Comparison of ENCODE assay signal across 1 cellular context in the genomic region with DNA sequence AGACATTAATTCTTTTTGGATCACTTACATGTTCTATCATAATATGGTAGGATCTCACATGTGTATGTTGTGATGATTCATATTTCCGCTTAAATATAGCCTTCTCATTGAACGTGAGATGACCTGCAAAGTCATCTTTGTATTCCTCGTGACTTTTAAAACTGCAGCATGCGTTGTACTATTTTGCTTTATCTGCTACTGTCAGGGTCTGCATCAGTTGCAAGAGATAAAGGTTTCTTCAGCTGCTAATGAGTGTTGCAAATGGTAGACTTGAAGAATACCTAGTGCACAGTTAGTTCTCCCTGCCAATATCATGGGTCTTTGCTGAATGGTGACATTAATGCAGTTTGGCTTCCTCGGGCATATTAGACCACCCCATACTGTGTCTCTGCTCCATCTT.
TF ChIP-seq lines count a peak whose summit lies in the region.

No MANE protein-coding gene starts in this region.

TF ChIP-seq in K562, 482 proteins besides CTCF, POLR2A, EP300 and RAD21 (continued from another document and continues in another):
- TF ChIP-seq SMARCA4 (IDR thresholded peaks at IDR 0.05), result peak; percentile 90
- no peak for TF ChIP-seq TCF7L2 (IDR thresholded peaks at IDR 0.05; ENCODE audit: low read depth, low read length)
- TF ChIP-seq ZNF165 (CRISPR knock-in tag; IDR thresholded peaks at IDR 0.05; ENCODE audit: borderline replicate concordance), result no peak
- TF ChIP-seq, protein P1, sequence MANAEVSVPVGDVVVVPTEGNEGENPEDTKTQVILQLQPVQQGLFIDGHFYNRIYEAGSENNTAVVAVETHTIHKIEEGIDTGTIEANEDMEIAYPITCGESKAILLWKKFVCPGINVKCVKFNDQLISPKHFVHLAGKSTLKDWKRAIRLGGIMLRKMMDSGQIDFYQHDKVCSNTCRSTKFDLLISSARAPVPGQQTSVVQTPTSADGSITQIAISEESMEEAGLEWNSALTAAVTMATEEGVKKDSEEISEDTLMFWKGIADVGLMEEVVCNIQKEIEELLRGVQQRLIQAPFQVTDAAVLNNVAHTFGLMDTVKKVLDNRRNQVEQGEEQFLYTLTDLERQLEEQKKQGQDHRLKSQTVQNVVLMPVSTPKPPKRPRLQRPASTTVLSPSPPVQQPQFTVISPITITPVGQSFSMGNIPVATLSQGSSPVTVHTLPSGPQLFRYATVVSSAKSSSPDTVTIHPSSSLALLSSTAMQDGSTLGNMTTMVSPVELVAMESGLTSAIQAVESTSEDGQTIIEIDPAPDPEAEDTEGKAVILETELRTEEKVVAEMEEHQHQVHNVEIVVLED (CRISPR knock-in tag; IDR thresholded peaks at IDR 0.05), result 0 out of 2 replicates have a peak, but pooled peaks have one; percentile 27
- TF ChIP-seq MTA1 (IDR thresholded peaks at IDR 0.05; ENCODE audit: borderline replicate concordance), result peak; percentile 56; the same call in 1 of the 2 replicates
- TF ChIP-seq, protein P2, sequence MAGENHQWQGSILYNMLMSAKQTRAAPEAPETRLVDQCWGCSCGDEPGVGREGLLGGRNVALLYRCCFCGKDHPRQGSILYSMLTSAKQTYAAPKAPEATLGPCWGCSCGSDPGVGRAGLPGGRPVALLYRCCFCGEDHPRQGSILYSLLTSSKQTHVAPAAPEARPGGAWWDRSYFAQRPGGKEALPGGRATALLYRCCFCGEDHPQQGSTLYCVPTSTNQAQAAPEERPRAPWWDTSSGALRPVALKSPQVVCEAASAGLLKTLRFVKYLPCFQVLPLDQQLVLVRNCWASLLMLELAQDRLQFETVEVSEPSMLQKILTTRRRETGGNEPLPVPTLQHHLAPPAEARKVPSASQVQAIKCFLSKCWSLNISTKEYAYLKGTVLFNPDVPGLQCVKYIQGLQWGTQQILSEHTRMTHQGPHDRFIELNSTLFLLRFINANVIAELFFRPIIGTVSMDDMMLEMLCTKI (IDR thresholded peaks at IDR 0.05; ENCODE audit: partially characterized antibody), result no peak
- TF ChIP-seq FOXM1 (IDR thresholded peaks at IDR 0.05; ENCODE audit: low read depth), result peak; percentile 93
- no peak for TF ChIP-seq FOXM1 (CRISPR knock-in tag; IDR thresholded peaks at IDR 0.05; ENCODE audit: low read depth)
- no peak for TF ChIP-seq PRPF4 (IDR thresholded peaks at IDR 0.05; ENCODE audit: insufficient read depth, low read depth, low read length, poor library complexity, severe bottlenecking)
- peak; percentile 91 for TF ChIP-seq TAL1 (IDR thresholded peaks at IDR 0.05)
- TF ChIP-seq, protein P3, sequence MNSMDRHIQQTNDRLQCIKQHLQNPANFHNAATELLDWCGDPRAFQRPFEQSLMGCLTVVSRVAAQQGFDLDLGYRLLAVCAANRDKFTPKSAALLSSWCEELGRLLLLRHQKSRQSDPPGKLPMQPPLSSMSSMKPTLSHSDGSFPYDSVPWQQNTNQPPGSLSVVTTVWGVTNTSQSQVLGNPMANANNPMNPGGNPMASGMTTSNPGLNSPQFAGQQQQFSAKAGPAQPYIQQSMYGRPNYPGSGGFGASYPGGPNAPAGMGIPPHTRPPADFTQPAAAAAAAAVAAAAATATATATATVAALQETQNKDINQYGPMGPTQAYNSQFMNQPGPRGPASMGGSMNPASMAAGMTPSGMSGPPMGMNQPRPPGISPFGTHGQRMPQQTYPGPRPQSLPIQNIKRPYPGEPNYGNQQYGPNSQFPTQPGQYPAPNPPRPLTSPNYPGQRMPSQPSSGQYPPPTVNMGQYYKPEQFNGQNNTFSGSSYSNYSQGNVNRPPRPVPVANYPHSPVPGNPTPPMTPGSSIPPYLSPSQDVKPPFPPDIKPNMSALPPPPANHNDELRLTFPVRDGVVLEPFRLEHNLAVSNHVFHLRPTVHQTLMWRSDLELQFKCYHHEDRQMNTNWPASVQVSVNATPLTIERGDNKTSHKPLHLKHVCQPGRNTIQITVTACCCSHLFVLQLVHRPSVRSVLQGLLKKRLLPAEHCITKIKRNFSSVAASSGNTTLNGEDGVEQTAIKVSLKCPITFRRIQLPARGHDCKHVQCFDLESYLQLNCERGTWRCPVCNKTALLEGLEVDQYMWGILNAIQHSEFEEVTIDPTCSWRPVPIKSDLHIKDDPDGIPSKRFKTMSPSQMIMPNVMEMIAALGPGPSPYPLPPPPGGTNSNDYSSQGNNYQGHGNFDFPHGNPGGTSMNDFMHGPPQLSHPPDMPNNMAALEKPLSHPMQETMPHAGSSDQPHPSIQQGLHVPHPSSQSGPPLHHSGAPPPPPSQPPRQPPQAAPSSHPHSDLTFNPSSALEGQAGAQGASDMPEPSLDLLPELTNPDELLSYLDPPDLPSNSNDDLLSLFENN (IDR thresholded peaks at IDR 0.05; ENCODE audit: low read depth in 2 of 2, low read length in 2 of 2), result peak in 1 of 2 experiments; percentile 63; a peak in 1 of 4 replicates
- peak; percentile 94 for TF ChIP-seq CBFA2T3 (IDR thresholded peaks at IDR 0.05)
- TF ChIP-seq FOXA1 (IDR thresholded peaks at IDR 0.05; ENCODE audit: borderline replicate concordance), result no peak
- peak; percentile 70 to 71; a peak in 3 of 4 replicates for TF ChIP-seq FOXK2 (conservative IDR thresholded peaks at IDR 0.05 in 1 of 2, IDR thresholded peaks at IDR 0.05 in 1 of 2; ENCODE audit: low read depth in 2 of 2)
- TF ChIP-seq MYNN (IDR thresholded peaks at IDR 0.05), result 0 out of 2 replicates have a peak, but pooled peaks have one; percentile 48
- no peak for TF ChIP-seq MYNN (CRISPR knock-in tag; IDR thresholded peaks at IDR 0.05)
- TF ChIP-seq, protein P4, sequence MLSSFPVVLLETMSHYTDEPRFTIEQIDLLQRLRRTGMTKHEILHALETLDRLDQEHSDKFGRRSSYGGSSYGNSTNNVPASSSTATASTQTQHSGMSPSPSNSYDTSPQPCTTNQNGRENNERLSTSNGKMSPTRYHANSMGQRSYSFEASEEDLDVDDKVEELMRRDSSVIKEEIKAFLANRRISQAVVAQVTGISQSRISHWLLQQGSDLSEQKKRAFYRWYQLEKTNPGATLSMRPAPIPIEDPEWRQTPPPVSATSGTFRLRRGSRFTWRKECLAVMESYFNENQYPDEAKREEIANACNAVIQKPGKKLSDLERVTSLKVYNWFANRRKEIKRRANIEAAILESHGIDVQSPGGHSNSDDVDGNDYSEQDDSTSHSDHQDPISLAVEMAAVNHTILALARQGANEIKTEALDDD (IDR thresholded peaks at IDR 0.05), result peak; percentile 56; the same call in 1 of the 2 replicates
- TF ChIP-seq BACH1 (tag; IDR thresholded peaks at IDR 0.05), result peak; percentile 80; the same call in 1 of the 2 replicates
- peak; percentile 55; the same call in 1 of the 2 replicates for TF ChIP-seq NBN (IDR thresholded peaks at IDR 0.05; ENCODE audit: low read depth)
- TF ChIP-seq, protein P5, sequence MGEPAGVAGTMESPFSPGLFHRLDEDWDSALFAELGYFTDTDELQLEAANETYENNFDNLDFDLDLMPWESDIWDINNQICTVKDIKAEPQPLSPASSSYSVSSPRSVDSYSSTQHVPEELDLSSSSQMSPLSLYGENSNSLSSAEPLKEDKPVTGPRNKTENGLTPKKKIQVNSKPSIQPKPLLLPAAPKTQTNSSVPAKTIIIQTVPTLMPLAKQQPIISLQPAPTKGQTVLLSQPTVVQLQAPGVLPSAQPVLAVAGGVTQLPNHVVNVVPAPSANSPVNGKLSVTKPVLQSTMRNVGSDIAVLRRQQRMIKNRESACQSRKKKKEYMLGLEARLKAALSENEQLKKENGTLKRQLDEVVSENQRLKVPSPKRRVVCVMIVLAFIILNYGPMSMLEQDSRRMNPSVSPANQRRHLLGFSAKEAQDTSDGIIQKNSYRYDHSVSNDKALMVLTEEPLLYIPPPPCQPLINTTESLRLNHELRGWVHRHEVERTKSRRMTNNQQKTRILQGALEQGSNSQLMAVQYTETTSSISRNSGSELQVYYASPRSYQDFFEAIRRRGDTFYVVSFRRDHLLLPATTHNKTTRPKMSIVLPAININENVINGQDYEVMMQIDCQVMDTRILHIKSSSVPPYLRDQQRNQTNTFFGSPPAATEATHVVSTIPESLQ (CRISPR knock-in tag; IDR thresholded peaks at IDR 0.05), result no peak
- no peak for TF ChIP-seq HSF4 (CRISPR knock-in tag; IDR thresholded peaks at IDR 0.05; ENCODE audit: borderline replicate concordance)
- no peak for TF ChIP-seq ZNF263 (CRISPR knock-in tag; IDR thresholded peaks at IDR 0.05; ENCODE audit: borderline replicate concordance)
- no peak for TF ChIP-seq FOXJ2 (tag; IDR thresholded peaks at IDR 0.05)
- peak in 1 of 2 experiments; percentile 53; a peak in 1 of 4 replicates for TF ChIP-seq TEAD1 (CRISPR knock-in tag; IDR thresholded peaks at IDR 0.05)
- TF ChIP-seq TEAD4 (IDR thresholded peaks at IDR 0.05; ENCODE audit: low read length), result peak; percentile 91
- no peak for TF ChIP-seq TEAD4 (CRISPR knock-in tag; IDR thresholded peaks at IDR 0.05; ENCODE audit: borderline replicate concordance)
- no peak for TF ChIP-seq FOXP1 (CRISPR knock-in tag; IDR thresholded peaks at IDR 0.05)
- TF ChIP-seq ZNF316 (IDR thresholded peaks at IDR 0.05), result peak; percentile 93
- TF ChIP-seq, protein P6, sequence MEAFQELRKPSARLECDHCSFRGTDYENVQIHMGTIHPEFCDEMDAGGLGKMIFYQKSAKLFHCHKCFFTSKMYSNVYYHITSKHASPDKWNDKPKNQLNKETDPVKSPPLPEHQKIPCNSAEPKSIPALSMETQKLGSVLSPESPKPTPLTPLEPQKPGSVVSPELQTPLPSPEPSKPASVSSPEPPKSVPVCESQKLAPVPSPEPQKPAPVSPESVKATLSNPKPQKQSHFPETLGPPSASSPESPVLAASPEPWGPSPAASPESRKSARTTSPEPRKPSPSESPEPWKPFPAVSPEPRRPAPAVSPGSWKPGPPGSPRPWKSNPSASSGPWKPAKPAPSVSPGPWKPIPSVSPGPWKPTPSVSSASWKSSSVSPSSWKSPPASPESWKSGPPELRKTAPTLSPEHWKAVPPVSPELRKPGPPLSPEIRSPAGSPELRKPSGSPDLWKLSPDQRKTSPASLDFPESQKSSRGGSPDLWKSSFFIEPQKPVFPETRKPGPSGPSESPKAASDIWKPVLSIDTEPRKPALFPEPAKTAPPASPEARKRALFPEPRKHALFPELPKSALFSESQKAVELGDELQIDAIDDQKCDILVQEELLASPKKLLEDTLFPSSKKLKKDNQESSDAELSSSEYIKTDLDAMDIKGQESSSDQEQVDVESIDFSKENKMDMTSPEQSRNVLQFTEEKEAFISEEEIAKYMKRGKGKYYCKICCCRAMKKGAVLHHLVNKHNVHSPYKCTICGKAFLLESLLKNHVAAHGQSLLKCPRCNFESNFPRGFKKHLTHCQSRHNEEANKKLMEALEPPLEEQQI (IDR thresholded peaks at IDR 0.05), result peak; percentile 83; the same call in 1 of the 2 replicates
- TF ChIP-seq RFX7 (CRISPR knock-in tag; IDR thresholded peaks at IDR 0.05), result no peak
- 0 out of 4 replicates have a peak, but pooled peaks of 1 of the 2 experiments have one; percentile 23 for TF ChIP-seq MAZ (CRISPR knock-in tag; conservative IDR thresholded peaks at IDR 0.05 in 1 of 2, IDR thresholded peaks at IDR 0.05 in 1 of 2)
- TF ChIP-seq ATF7 (IDR thresholded peaks at IDR 0.05), result peak; percentile 65
- no peak for TF ChIP-seq BRD9 (IDR thresholded peaks at IDR 0.05; ENCODE audit: low read depth, partially characterized antibody)
- 0 out of 2 replicates have a peak, but pooled peaks have one; percentile 55 for TF ChIP-seq ELF4 (CRISPR knock-in tag; IDR thresholded peaks at IDR 0.05)
- TF ChIP-seq XRCC3 (IDR thresholded peaks at IDR 0.05), result no peak
- TF ChIP-seq TCF3 (CRISPR knock-in tag; IDR thresholded peaks at IDR 0.05), result peak; percentile 89
- TF ChIP-seq, protein P7, sequence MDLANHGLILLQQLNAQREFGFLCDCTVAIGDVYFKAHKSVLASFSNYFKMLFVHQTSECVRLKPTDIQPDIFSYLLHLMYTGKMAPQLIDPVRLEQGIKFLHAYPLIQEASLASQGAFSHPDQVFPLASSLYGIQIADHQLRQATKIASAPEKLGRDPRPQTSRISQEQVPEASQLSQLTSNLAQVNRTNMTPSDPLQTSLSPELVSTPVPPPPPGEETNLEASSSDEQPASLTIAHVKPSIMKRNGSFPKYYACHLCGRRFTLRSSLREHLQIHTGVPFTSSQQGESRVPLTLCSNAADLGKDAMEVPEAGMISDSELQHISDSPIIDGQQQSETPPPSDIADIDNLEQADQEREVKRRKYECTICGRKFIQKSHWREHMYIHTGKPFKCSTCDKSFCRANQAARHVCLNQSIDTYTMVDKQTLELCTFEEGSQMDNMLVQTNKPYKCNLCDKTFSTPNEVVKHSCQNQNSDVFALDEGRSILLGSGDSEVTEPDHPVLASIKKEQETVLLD (IDR thresholded peaks at IDR 0.05), result peak; percentile 41; the same call in 1 of the 2 replicates
- TF ChIP-seq, protein P8, sequence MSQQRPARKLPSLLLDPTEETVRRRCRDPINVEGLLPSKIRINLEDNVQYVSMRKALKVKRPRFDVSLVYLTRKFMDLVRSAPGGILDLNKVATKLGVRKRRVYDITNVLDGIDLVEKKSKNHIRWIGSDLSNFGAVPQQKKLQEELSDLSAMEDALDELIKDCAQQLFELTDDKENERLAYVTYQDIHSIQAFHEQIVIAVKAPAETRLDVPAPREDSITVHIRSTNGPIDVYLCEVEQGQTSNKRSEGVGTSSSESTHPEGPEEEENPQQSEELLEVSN (IDR thresholded peaks at IDR 0.05; ENCODE audit: borderline replicate concordance in 1 of 2, extremely low read depth in 1 of 2, insufficient read depth in 1 of 2, insufficient read length in 1 of 2, low read depth in 1 of 2, low read length in 1 of 2, poor library complexity in 1 of 2, severe bottlenecking in 1 of 2), result peak in 1 of 2 experiments; percentile 45
- peak; percentile 71 for TF ChIP-seq STAT5A (IDR thresholded peaks at IDR 0.05; ENCODE audit: borderline replicate concordance, low read length)
- TF ChIP-seq SMARCE1 (IDR thresholded peaks at IDR 0.05), result peak; percentile 84
- TF ChIP-seq ZNF274 (IDR thresholded peaks at IDR 0.05; ENCODE audit: borderline replicate concordance, low read depth, low read length), result no peak
- TF ChIP-seq ZNF124 (CRISPR knock-in tag; IDR thresholded peaks at IDR 0.05), result no peak
- 0 out of 2 replicates have a peak, but pooled peaks have one; percentile 34 for TF ChIP-seq ZNF197 (CRISPR knock-in tag; IDR thresholded peaks at IDR 0.05; ENCODE audit: low read depth)
- TF ChIP-seq ATF1 (CRISPR knock-in tag; IDR thresholded peaks at IDR 0.05), result no peak
- TF ChIP-seq ATF1 (tag; IDR thresholded peaks at IDR 0.05), result peak; percentile 35; the same call in 1 of the 2 replicates
- 0 out of 2 replicates have a peak, but pooled peaks have one; percentile 34 for TF ChIP-seq TRIM28 (IDR thresholded peaks at IDR 0.05)
- no peak for TF ChIP-seq DNMT1 (IDR thresholded peaks at IDR 0.05)
- peak; percentile 61 for TF ChIP-seq CREM (IDR thresholded peaks at IDR 0.05; ENCODE audit: low read depth)
- no peak for TF ChIP-seq FOXA3 (CRISPR knock-in tag; conservative IDR thresholded peaks at IDR 0.05 in 1 of 2, IDR thresholded peaks at IDR 0.05 in 1 of 2)
- TF ChIP-seq, protein P9, sequence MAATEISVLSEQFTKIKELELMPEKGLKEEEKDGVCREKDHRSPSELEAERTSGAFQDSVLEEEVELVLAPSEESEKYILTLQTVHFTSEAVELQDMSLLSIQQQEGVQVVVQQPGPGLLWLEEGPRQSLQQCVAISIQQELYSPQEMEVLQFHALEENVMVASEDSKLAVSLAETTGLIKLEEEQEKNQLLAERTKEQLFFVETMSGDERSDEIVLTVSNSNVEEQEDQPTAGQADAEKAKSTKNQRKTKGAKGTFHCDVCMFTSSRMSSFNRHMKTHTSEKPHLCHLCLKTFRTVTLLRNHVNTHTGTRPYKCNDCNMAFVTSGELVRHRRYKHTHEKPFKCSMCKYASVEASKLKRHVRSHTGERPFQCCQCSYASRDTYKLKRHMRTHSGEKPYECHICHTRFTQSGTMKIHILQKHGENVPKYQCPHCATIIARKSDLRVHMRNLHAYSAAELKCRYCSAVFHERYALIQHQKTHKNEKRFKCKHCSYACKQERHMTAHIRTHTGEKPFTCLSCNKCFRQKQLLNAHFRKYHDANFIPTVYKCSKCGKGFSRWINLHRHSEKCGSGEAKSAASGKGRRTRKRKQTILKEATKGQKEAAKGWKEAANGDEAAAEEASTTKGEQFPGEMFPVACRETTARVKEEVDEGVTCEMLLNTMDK (IDR thresholded peaks at IDR 0.05; ENCODE audit: borderline replicate concordance, insufficient read depth, low read depth, low read length, poor library complexity, severe bottlenecking), result no peak
